Comparison of ENCODE assay signal across 8 cellular contexts in the genomic region with DNA sequence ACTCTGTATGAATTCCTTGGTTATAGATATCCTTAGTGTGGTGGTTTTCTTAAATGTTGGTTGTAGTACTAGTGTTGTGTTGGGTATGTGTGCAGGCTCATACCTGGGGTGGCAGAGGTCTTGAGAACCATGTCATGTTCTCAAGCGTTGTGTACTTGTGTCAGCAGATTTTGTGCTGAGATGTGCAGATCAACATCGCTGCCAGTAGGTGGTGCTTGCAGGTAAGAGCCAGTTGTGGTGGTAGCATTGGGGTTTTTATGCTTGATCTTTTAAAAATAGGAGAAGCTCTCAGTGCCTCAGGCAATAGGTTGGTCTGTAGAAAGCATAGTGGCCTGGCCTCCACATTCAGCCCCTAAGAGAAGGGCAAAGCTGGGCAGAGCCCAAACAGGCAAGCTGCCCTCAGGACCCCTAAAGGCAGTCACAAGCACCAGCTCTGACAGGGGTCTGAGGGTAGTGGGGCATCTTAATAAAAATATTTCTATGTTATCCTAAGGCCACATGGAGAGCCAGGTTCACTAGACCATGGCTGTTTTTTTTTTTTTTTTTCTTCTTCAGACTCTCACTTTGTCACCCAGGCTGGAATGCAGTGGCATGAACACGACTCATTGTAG.
DNase-seq lines count a peak whose midpoint lies in the region; ATAC-seq, FAIRE-seq and TF ChIP-seq lines count a peak whose summit lies in the region.

No MANE protein-coding gene starts in this region.

- DNase-seq in MCF 10A (ENCODE audit: unreplicated experiment) (peak; percentile 58), breast epithelium (ENCODE audit: low spot score in 2 of 2) (no peak), HCT116 (ENCODE audit: low read depth, low spot score) (peak; percentile 61), NCI-H1105 treated with DMSO at 0.1 percent for 48 hours (lab: John Stamatoyannopoulos, UW) (peak; percentile 61), astrocyte (ENCODE audit: low read depth) (peak; percentile 14), HepG2 (ENCODE audit: low spot score) (peak; percentile 31)
- DNase-seq in effector memory CD8-positive, alpha-beta T cell = no peak

- intact Hi-C loops in MCF 10A (cut with micrococcal nuclease) = loop anchor here (5.0 kb wide), 2 partner anchors 570 to 930 kb away; no protein-coding TSS in a partner anchor
- intact Hi-C loops in breast epithelium (cut with DNase I; ENCODE audit: low total_unique reads) = no loop called here
- intact Hi-C loops in HCT116 (cut with micrococcal nuclease) = loop anchor here (5.0 kb wide), 1 partner anchor 570 kb away; no protein-coding TSS in a partner anchor
- intact Hi-C loops in HepG2 (cut with micrococcal nuclease; ENCODE audit: unreplicated experiment) = no loop called here

- peak; percentile 52 for TF ChIP-seq CTCF in MCF 10A (IDR thresholded peaks at IDR 0.05; ENCODE audit: unreplicated experiment)
- TF ChIP-seq CTCF in breast epithelium (IDR thresholded peaks at IDR 0.05) = peak in 1 of 3 donors; percentile 14
- peak; percentile 36 to 86 (median 83); a peak in 5 of 6 replicates for TF ChIP-seq CTCF in HCT116 (IDR thresholded peaks at IDR 0.05 in 2 of 3, conservative IDR thresholded peaks at IDR 0.05 in 1 of 3; ENCODE audit: borderline replicate concordance in 1 of 3, insufficient read depth in 1 of 3, low read depth in 2 of 3, low read length in 2 of 3)
- peak; percentile 56 for TF ChIP-seq CTCF in astrocyte (IDR thresholded peaks at IDR 0.05; ENCODE audit: insufficient read depth, low read depth, low read length)
- peak; percentile 75 for TF ChIP-seq CTCF in HepG2 (CRISPR knock-in tag; IDR thresholded peaks at IDR 0.05)

- TF ChIP-seq EP300 in HepG2 (IDR thresholded peaks at IDR 0.05; ENCODE audit: low read depth in 2 of 2, low read length in 2 of 2) (no peak), HepG2 (CRISPR knock-in tag; IDR thresholded peaks at IDR 0.05; ENCODE audit: borderline replicate concordance) (no peak)

- H3K4me3 ChIP-seq in breast epithelium (no peak overlapping the region), HCT116 (replicated peaks in 1 of 2; ENCODE audit: low read depth in 1 of 2, low read length in 2 of 2) (no peak overlapping the region), astrocyte (ENCODE audit: insufficient read depth, low read depth, low read length) (no peak overlapping the region), HepG2 (replicated peaks in 1 of 3; ENCODE audit: insufficient read depth in 1 of 3, low read depth in 2 of 3, low read length in 3 of 3) (no peak overlapping the region)

- RAD21 ChIA-PET in HCT116 (lab: Charles Lee; ENCODE audit: low non-redundant PET in 1 of 2, low total read pairs in 2 of 2, uncharacterized antibody in 2 of 2, unreplicated experiment in 2 of 2) = no interaction called here

- H3K27ac Mint-ChIP-seq in MCF 10A (ENCODE audit: low read depth, unreplicated experiment) = no peak overlapping the region
- H3K27ac Mint-ChIP-seq in astrocyte (ENCODE audit: unreplicated experiment) = no peak overlapping the region
- H3K27ac Mint-ChIP-seq in effector memory CD8-positive, alpha-beta T cell = no peak overlapping the region

- no peak overlapping the region for H3K27ac ChIP-seq in breast epithelium
- no peak overlapping the region for H3K27ac ChIP-seq in HCT116 (ENCODE audit: low read depth, low read length)
- H3K27ac ChIP-seq in astrocyte (ENCODE audit: low read depth, low read length) = no peak overlapping the region
- no peak overlapping the region for H3K27ac ChIP-seq in HepG2 (ENCODE audit: extremely low read length, insufficient read depth, low read length)

- no peaks in the 10 kb centered on the region for H3K9me2 ChIP-seq in HCT116 (ENCODE audit: insufficient read depth)

- POLR2A ChIA-PET in MCF 10A (lab: Yijun Ruan, JAX) (interaction anchor here (1.1 to 1.6 kb wide), 2 partner anchors 10 to 16 kb away, joined by 3 read pairs; no protein-coding TSS in a partner anchor), HCT116 (lab: Charles Lee) (interaction anchor here (0.5 kb wide), 1 partner anchor 28 kb away, joined by 3 read pairs; no protein-coding TSS in a partner anchor), HepG2 (lab: Yijun Ruan, JAX) (no interaction called here)

- TF ChIP-seq RAD21 in HCT116 (IDR thresholded peaks at IDR 0.05; ENCODE audit: low read depth) (peak; percentile 55), HepG2 (CRISPR knock-in tag; IDR thresholded peaks at IDR 0.05) (no peak)

- H3K36me3 Mint-ChIP-seq in MCF 10A (ENCODE audit: insufficient read depth, unreplicated experiment) (peaks cover 12% of the 10 kb centered on the region), astrocyte (ENCODE audit: low read depth, unreplicated experiment) (no peaks in the 10 kb centered on the region)
- H3K36me3 Mint-ChIP-seq in effector memory CD8-positive, alpha-beta T cell (ENCODE audit: insufficient read depth) = no peaks in the 10 kb centered on the region

- BruUV-seq in MCF 10A (replicated peaks; lab: Mats Ljungman, UMichigan) = no TSS peak
- BruUV-seq in HCT116 (replicated peaks; lab: Mats Ljungman, UMichigan) = no TSS peak
- no TSS peak for BruUV-seq in HepG2 (replicated peaks; lab: Mats Ljungman, UMichigan)

- no peak for TF ChIP-seq POLR2A in breast epithelium (IDR thresholded peaks at IDR 0.05)
- TF ChIP-seq POLR2A in HCT116 (IDR thresholded peaks at IDR 0.05; ENCODE audit: borderline replicate concordance, extremely low read depth, insufficient read depth, insufficient read length) = no peak
- no peak for TF ChIP-seq POLR2A in HepG2 (IDR thresholded peaks at IDR 0.05; ENCODE audit: insufficient read depth in 1 of 2, low read depth in 2 of 2, low read length in 2 of 2)

- H3K27me3 ChIP-seq in breast epithelium (peaks cover 0 to 8% of the 10 kb centered on the region in 2 donors), HCT116 (ENCODE audit: insufficient read depth, low read length) (peaks cover 15% of the 10 kb centered on the region), astrocyte (ENCODE audit: insufficient read depth, low read length) (no peaks in the 10 kb centered on the region), HepG2 (ENCODE audit: control insufficient read depth in 1 of 2, insufficient read depth in 2 of 2, low read length in 2 of 2) (no peaks in the 10 kb centered on the region)

- WGBS in HepG2 (ENCODE audit: low lambda C conversion rate) = 3% methylated on average over 3 of the region's 3 CpGs

- no peaks in the 10 kb centered on the region for H3K4me1 Mint-ChIP-seq in MCF 10A (ENCODE audit: insufficient read depth, unreplicated experiment)
- H3K4me1 Mint-ChIP-seq in astrocyte (ENCODE audit: low read depth, unreplicated experiment) = no peaks in the 10 kb centered on the region
- no peaks in the 10 kb centered on the region for H3K4me1 Mint-ChIP-seq in effector memory CD8-positive, alpha-beta T cell (ENCODE audit: low read depth in 2 of 2)

- H3K9me3 Mint-ChIP-seq in MCF 10A (ENCODE audit: unreplicated experiment) (no peaks in the 10 kb centered on the region), astrocyte (ENCODE audit: unreplicated experiment) (no peaks in the 10 kb centered on the region)
- no peaks in the 10 kb centered on the region for H3K9me3 Mint-ChIP-seq in effector memory CD8-positive, alpha-beta T cell

- H3K9ac ChIP-seq in HCT116 (ENCODE audit: low read length) (no peak overlapping the region), astrocyte (ENCODE audit: low read length) (no peak overlapping the region), HepG2 (ENCODE audit: insufficient read depth, low read depth, low read length) (no peak overlapping the region)

- H4K20me1 ChIP-seq in HCT116 (ENCODE audit: insufficient read depth) = no peaks in the 10 kb centered on the region
- no peaks in the 10 kb centered on the region for H4K20me1 ChIP-seq in astrocyte (ENCODE audit: insufficient read depth, low read length)
- H4K20me1 ChIP-seq in HepG2 (ENCODE audit: insufficient read depth, low read length) = no peaks in the 10 kb centered on the region

- CTCF ChIA-PET in MCF 10A (lab: Yijun Ruan, JAX) (interaction anchor here (0.6 to 2.0 kb wide), 17 partner anchors 10 to 931 kb away, joined by 3 to 8 read pairs (median 3); no protein-coding TSS in a partner anchor), HCT116 (lab: Charles Lee) (interaction anchor here (0.6 to 2.2 kb wide), 4 partner anchors 11 to 571 kb away, joined by 4 to 18 read pairs (median 7); no protein-coding TSS in a partner anchor), HepG2 (lab: Yijun Ruan, JAX; ENCODE audit: low intra/inter-chr PET ratio, low total read pairs) (interaction anchor here (1.4 kb wide), 1 partner anchor 824 kb away, joined by 4 read pairs; no protein-coding TSS in a partner anchor)

- H3K79me2 ChIP-seq in HCT116 (ENCODE audit: insufficient read depth, low read length) (no peaks in the 10 kb centered on the region), astrocyte (ENCODE audit: insufficient read depth, low read length) (no peaks in the 10 kb centered on the region), HepG2 (ENCODE audit: insufficient read depth, low read length) (no peaks in the 10 kb centered on the region)

- ATAC-seq in HCT116 (peak; percentile 95), HepG2 (peak; percentile 85), HG03045 (IDR thresholded peaks at IDR 0.05; ENCODE audit: unreplicated experiment) (no peak)
- ATAC-seq in effector memory CD8-positive, alpha-beta T cell (replicated peaks) = no peak

- H3K4me1 ChIP-seq in breast epithelium = no peaks in the 10 kb centered on the region
- no peaks in the 10 kb centered on the region for H3K4me1 ChIP-seq in HCT116 (ENCODE audit: control insufficient read depth in 1 of 2, insufficient read depth in 2 of 2, low read length in 2 of 2)
- no peaks in the 10 kb centered on the region for H3K4me1 ChIP-seq in astrocyte (ENCODE audit: insufficient read depth, low read length)
- no peaks in the 10 kb centered on the region for H3K4me1 ChIP-seq in HepG2 (ENCODE audit: insufficient read depth, low read length)

- H2AFZ ChIP-seq in HCT116 (ENCODE audit: low read depth, low read length, poor library complexity, severe bottlenecking) (peak overlapping the region; percentile 51), astrocyte (ENCODE audit: low read depth, low read length) (no peak overlapping the region), HepG2 (ENCODE audit: low read length) (no peak overlapping the region)

- H3K9me3 ChIP-seq in breast epithelium (no peaks in the 10 kb centered on the region), HCT116 (ENCODE audit: control insufficient read depth in 1 of 2, insufficient read depth in 1 of 2, low read depth in 1 of 2, low read length in 2 of 2) (no peaks in the 10 kb centered on the region), astrocyte (ENCODE audit: insufficient read depth, low read depth, low read length) (no peaks in the 10 kb centered on the region), HepG2 (ENCODE audit: low read length) (no peaks in the 10 kb centered on the region)

- H3K4me3 Mint-ChIP-seq in MCF 10A (ENCODE audit: unreplicated experiment) = no peak overlapping the region
- H3K4me3 Mint-ChIP-seq in astrocyte (ENCODE audit: unreplicated experiment) = no peak overlapping the region
- no peak overlapping the region for H3K4me3 Mint-ChIP-seq in effector memory CD8-positive, alpha-beta T cell

- H3K27me3 Mint-ChIP-seq in MCF 10A (ENCODE audit: insufficient read depth, unreplicated experiment) = no peaks in the 10 kb centered on the region
- H3K27me3 Mint-ChIP-seq in astrocyte (ENCODE audit: low read depth, unreplicated experiment) = peaks cover 2% of the 10 kb centered on the region
- H3K27me3 Mint-ChIP-seq in effector memory CD8-positive, alpha-beta T cell = peaks cover 29 to 40% of the 10 kb centered on the region in 2 donors

- FAIRE-seq in astrocyte (lab: Jason Lieb, UNC) (peak; percentile 39), HepG2 (lab: Jason Lieb, UNC) (peak; percentile 87)

- H3K36me3 ChIP-seq in breast epithelium (no peaks in the 10 kb centered on the region), HCT116 (ENCODE audit: control insufficient read depth in 1 of 2, insufficient read depth in 2 of 2, low read length in 2 of 2) (no peaks in the 10 kb centered on the region), astrocyte (ENCODE audit: insufficient read depth, low read length) (no peaks in the 10 kb centered on the region), HepG2 (replicated peaks in 1 of 2; ENCODE audit: control insufficient read depth in 1 of 2, insufficient read depth in 2 of 2, low read length in 2 of 2) (no peaks in the 10 kb centered on the region)

- in situ Hi-C loops in HepG2 (cut with HindIII; ENCODE audit: extremely low pct_ligation_motif_present, low pct_unique_long_range_greater_than_20kb) = no loop called here

- H3K4me2 ChIP-seq in HCT116 (ENCODE audit: low read length) (no peak overlapping the region), astrocyte (ENCODE audit: low read length) (no peak overlapping the region), HepG2 (ENCODE audit: low read depth, low read length) (no peak overlapping the region)

Comparison
In these comparisons a context has a peak if more than half of its experiments do, and no peak if none do; other contexts are left out.
1. DNase-seq: peak in MCF 10A (single experiment), HCT116 (single experiment), NCI-H1105 treated with DMSO at 0.1 percent for 48 hours (single experiment), astrocyte (single experiment) and HepG2 (single experiment); none in breast epithelium (0 of 2) and effector memory CD8-positive, alpha-beta T cell (0 of 3).
2. intact Hi-C loops: an anchor here in MCF 10A (5.0 kb wide) and HCT116 (5.0 kb wide); none called in breast epithelium and HepG2.
3. ATAC-seq: peak in HCT116 (single experiment) and HepG2 (single experiment); none in effector memory CD8-positive, alpha-beta T cell (single experiment) and HG03045 (single experiment).